ENCODE assay signal across 15 cellular contexts in the genomic region with DNA sequence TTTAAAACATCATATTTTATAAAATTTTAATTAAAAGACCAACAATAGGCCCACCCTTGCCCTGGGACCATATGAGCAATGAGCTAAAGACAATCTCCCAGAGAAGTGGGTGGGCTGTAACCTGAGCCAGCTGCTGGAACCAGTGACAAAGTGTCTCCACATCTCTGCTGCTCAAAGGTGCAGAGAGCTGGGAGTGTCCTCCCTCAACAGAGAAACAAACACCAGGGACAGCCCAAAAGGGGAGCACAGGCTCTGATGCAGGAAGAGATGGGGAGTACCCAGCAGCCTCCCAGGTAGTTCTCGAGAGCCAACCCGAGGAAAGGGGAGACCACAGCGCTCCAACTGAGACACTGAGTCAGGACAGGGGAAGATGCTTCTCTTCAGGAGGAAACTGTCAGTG. TPM values are rescaled to one million over a fixed set of nuclear protein-coding genes. Genes with fewer than 3 reads are reported as not detected.
A peak's percentile ranks its signal among the peaks of the same experiment; 100 is the strongest.
DNase-seq lines count a peak whose midpoint lies in the region; ATAC-seq and TF ChIP-seq lines count a peak whose summit lies in the region.
"Had no signal": no experiment of that assay in that cellular context is flagged by ENCODE, and none has a peak within 500 bp of the region (broad histone marks: within the 10 kb centered on the region; RNA-seq: fewer than 3 reads in every experiment).

No MANE protein-coding gene starts in this region.

- H3K36me3 ChIP-seq in left ventricle myocardium inferior (peaks cover 12% of the 10 kb centered on the region), thyroid gland (no peaks in the 10 kb centered on the region), Caco-2 (ENCODE audit: control insufficient read depth, insufficient read depth, low read length) (no peaks in the 10 kb centered on the region; the same call in 1 of the 2 replicates)

- H3K36me3 Mint-ChIP-seq in Caco-2 (ENCODE audit: insufficient read depth, unreplicated experiment), result peaks cover 35% of the 10 kb centered on the region

- no peaks in the 10 kb centered on the region for H3K27me3 ChIP-seq in left ventricle myocardium inferior (ENCODE audit: low read depth)
- no peaks in the 10 kb centered on the region for H3K27me3 ChIP-seq in thyroid gland
- no peaks in the 10 kb centered on the region for H3K27me3 ChIP-seq in Caco-2 (replicated peaks; ENCODE audit: control insufficient read depth, insufficient read depth, low read length)

- peaks cover 57% of the 10 kb centered on the region for H3K4me1 ChIP-seq in left ventricle myocardium inferior
- H3K4me1 ChIP-seq in thyroid gland, result peaks cover 4 to 29% of the 10 kb centered on the region in 2 donors
- H3K4me1 ChIP-seq in Caco-2, result peaks cover 40% of the 10 kb centered on the region

- 83 to 86% methylated on average over 3 of the region's 3 CpGs for WGBS in thyroid gland, 2 donors

- TF ChIP-seq POLR2A in thyroid gland (IDR thresholded peaks at IDR 0.05), result no peak

- H3K27ac Mint-ChIP-seq in Caco-2 (ENCODE audit: unreplicated experiment), result no peak overlapping the region
- H3K27ac Mint-ChIP-seq: activated naive CD8-positive, alpha-beta T cell treated with anti-CD3 and anti-CD28 coated beads for 36 hours; activated T-cell treated with anti-CD3 and anti-CD28 coated beads, Interleukin-2, amount 50 U/mL, for 72 hours had no signal

- CTCF ChIA-PET in Caco-2 (lab: Charles Lee), result no interaction called here

- H3K9me3 ChIP-seq in left ventricle myocardium inferior (replicated peaks), result peaks cover 15% of the 10 kb centered on the region
- no peaks in the 10 kb centered on the region for H3K9me3 ChIP-seq in thyroid gland
- H3K9me3 ChIP-seq in Caco-2, result peaks cover 20% of the 10 kb centered on the region

- POLR2A ChIA-PET in Caco-2 (lab: Charles Lee), result no interaction called here

- no peak overlapping the region for H3K4me3 Mint-ChIP-seq in Caco-2 (ENCODE audit: unreplicated experiment)
- H3K4me3 Mint-ChIP-seq: activated naive CD8-positive, alpha-beta T cell treated with anti-CD3 and anti-CD28 coated beads for 36 hours; activated T-cell treated with anti-CD3 and anti-CD28 coated beads, Interleukin-2, amount 50 U/mL, for 72 hours had no signal

- ATAC-seq in left cardiac atrium, result no peak
- ATAC-seq: activated T-cell treated with anti-CD3 and anti-CD28 coated beads, Interleukin-2, amount 50 U/mL, for 72 hours; mucosa of descending colon had no signal

- H3K4me3 ChIP-seq in left ventricle myocardium inferior, result no peak overlapping the region
- H3K4me3 ChIP-seq in astrocyte of the spinal cord (ENCODE audit: low read depth, low read length), result no peak overlapping the region
- H3K4me3 ChIP-seq in thyroid gland (replicated peaks in 1 of 3), result no peak overlapping the region
- no peak overlapping the region for H3K4me3 ChIP-seq in Caco-2 (ENCODE audit: low read depth, low read length)
- H3K4me3 ChIP-seq: mucosa of descending colon had no signal

- no TSS peak for BruUV-seq in Caco-2 (replicated peaks; lab: Mats Ljungman, UMichigan)

- peak overlapping the region; percentile 73 for H3K27ac ChIP-seq in left ventricle myocardium inferior (replicated peaks)
- H3K27ac ChIP-seq in thyroid gland, result peak overlapping the region in 2 of 3 donors; percentile 4 to 47
- H3K27ac ChIP-seq: VCaP had no signal

- H3K27me3 Mint-ChIP-seq in Caco-2 (ENCODE audit: insufficient read depth, unreplicated experiment), result no peaks in the 10 kb centered on the region
- H3K27me3 Mint-ChIP-seq: activated naive CD8-positive, alpha-beta T cell treated with anti-CD3 and anti-CD28 coated beads for 36 hours had no signal

- no peak for TF ChIP-seq CTCF in left ventricle myocardium inferior (IDR thresholded peaks at IDR 0.05; ENCODE audit: borderline replicate concordance)
- no peak for TF ChIP-seq CTCF in astrocyte of the spinal cord (IDR thresholded peaks at IDR 0.05; ENCODE audit: low read depth, low read length)
- TF ChIP-seq CTCF in thyroid gland (IDR thresholded peaks at IDR 0.05), result no peak
- TF ChIP-seq CTCF in Caco-2 (IDR thresholded peaks at IDR 0.05; ENCODE audit: insufficient read depth in 1 of 2, low read depth in 1 of 2, low read length in 1 of 2, severe bottlenecking in 1 of 2, unreplicated experiment in 1 of 2), result no peak

- peaks cover 37% of the 10 kb centered on the region for H3K4me1 Mint-ChIP-seq in Caco-2 (ENCODE audit: low read depth, unreplicated experiment)

- in situ Hi-C loops in astrocyte of the spinal cord (cut with HindIII; ENCODE audit: low sequenced_read_pairs), result no loop called here

- H3K9me3 Mint-ChIP-seq in Caco-2 (ENCODE audit: unreplicated experiment), result peaks cover 15% of the 10 kb centered on the region

- DNase-seq in left ventricle myocardium inferior (no peak), left cardiac atrium (no peak), astrocyte of the spinal cord (ENCODE audit: low read depth, low spot score) (peak; percentile 16), islet precursor cell (peak; percentile 72), thyroid gland (no peak), Caco-2 (no peak), H4 (ENCODE audit: low spot score) (no peak)
- no peak for DNase-seq in activated CD4-positive, CD25-positive, alpha-beta regulatory T cell treated with anti-CD3 and anti-CD28 coated beads, Interleukin-2, amount 50 U/mL, for 72 hours
- DNase-seq: activated naive CD8-positive, alpha-beta T cell treated with anti-CD3 and anti-CD28 coated beads for 36 hours; activated T-cell treated with anti-CD3 and anti-CD28 coated beads, Interleukin-2, amount 50 U/mL, for 72 hours; MM.1S; mucosa of descending colon; NCI-H187 treated with DMSO at 0.1 percent for 48 hours; stimulated activated CD4-positive, alpha-beta T cell treated with anti-CD3 and anti-CD28 coated beads, Interleukin-2, amount 100 ng/mL, for 48 hours had no signal

- intact Hi-C loops in left ventricle myocardium inferior (cut with micrococcal nuclease), result no loop called here
- intact Hi-C loops in left cardiac atrium (cut with DNase I), result no loop called here
- intact Hi-C loops in thyroid gland (cut with DNase I), result no loop called here
- intact Hi-C loops in Caco-2 (cut with micrococcal nuclease; ENCODE audit: unreplicated experiment), result no loop called here

RNA-seq across cellular contexts. Expression of gene DOCK9, which starts 39.1 kb away (rescaled TPM):
- total RNA-seq in left ventricle myocardium inferior, result 36.8 TPM
- 10 to 100 TPM; 42.1 to 67.5 TPM for total RNA-seq in left cardiac atrium
- total RNA-seq in thyroid gland, result 100 to 1,000 TPM; 126 to 240 (median 160) TPM
- 219 and 260 TPM in 2 replicates for total RNA-seq in Caco-2 (2022)
- 2.3 and 22.8 TPM in 2 replicates for total RNA-seq in H4 (2014; rRNA removed; shearing (Covaris generic))

Comparison
In these comparisons a context has a peak if more than half of its experiments do, and no peak if none do; other contexts are left out.
1. DNase-seq: peak in astrocyte of the spinal cord (single experiment) and islet precursor cell (single experiment); none in left ventricle myocardium inferior (single experiment), left cardiac atrium (single experiment), thyroid gland (0 of 2), Caco-2 (0 of 2), activated CD4-positive, CD25-positive, alpha-beta regulatory T cell treated with anti-CD3 and anti-CD28 coated beads, Interleukin-2, amount 50 U/mL, for 72 hours (single experiment) and H4 (single experiment).